ENCODE assay signal across 9 cellular contexts in genomic region chr1:100440075-100440809, GRCh38.
DNase-seq lines count a peak whose midpoint lies in the region; ATAC-seq and TF ChIP-seq lines count a peak whose summit lies in the region.
"Had no signal": no experiment of that assay in that cellular context is flagged by ENCODE, and none has a peak within 500 bp of the region (broad histone marks: within the 10 kb centered on the region; RNA-seq: fewer than 3 reads in every experiment).

No MANE protein-coding gene starts in this region.

- no peaks in the 10 kb centered on the region for H3K9me3 ChIP-seq in BE2C
- H3K9me3 ChIP-seq in KOPT-K1 (ENCODE audit: insufficient read depth, low read length, poor library complexity, severe bottlenecking): no peaks in the 10 kb centered on the region
- no peaks in the 10 kb centered on the region for H3K9me3 ChIP-seq in mucosa of descending colon
- no peaks in the 10 kb centered on the region for H3K9me3 ChIP-seq in upper lobe of right lung
- no peaks in the 10 kb centered on the region for H3K9me3 ChIP-seq in GM23248 (ENCODE audit: low read depth)

- no peak overlapping the region for H3K4me2 ChIP-seq in GM23248 (ENCODE audit: unreplicated experiment)

- H3K27ac ChIP-seq in KOPT-K1 (ENCODE audit: low read depth, low read length, poor library complexity, severe bottlenecking): peak overlapping the region; percentile 58
- peak overlapping the region; percentile 32 for H3K27ac ChIP-seq in upper lobe of right lung
- no peak overlapping the region for H3K27ac ChIP-seq in GM23248
- H3K27ac ChIP-seq: C4-2B had no signal

- no peaks in the 10 kb centered on the region for H4K20me1 ChIP-seq in GM23248 (ENCODE audit: insufficient read depth)

- no peaks in the 10 kb centered on the region for H3K79me2 ChIP-seq in GM23248 (ENCODE audit: insufficient read depth)

- ATAC-seq in mucosa of descending colon (peak; percentile 96), upper lobe of right lung (peak; percentile 83), GM19023 (IDR thresholded peaks at IDR 0.05; ENCODE audit: unreplicated experiment) (no peak)

- 72 to 75% methylated on average over 4 of the region's 4 CpGs for WGBS in GM23248 (ENCODE audit: low coverage in 1 of 2, low lambda C conversion rate in 2 of 2, missing lambda C conversion rate in 2 of 2), 2 experiments

- H2AFZ ChIP-seq in GM23248: no peak overlapping the region

- DNase-seq in BE2C (peak; percentile 27), activated T-cell treated with anti-CD3 and anti-CD28 coated beads for 1 hour (ENCODE audit: low read depth) (peak; percentile 53), mucosa of descending colon (peak; percentile 58 to 69 (median 60)), upper lobe of right lung (no peak), NCI-H524 treated with DMSO at 0.1 percent for 48 hours (lab: John Stamatoyannopoulos, UW) (no peak), GM23248 (no peak)

- no peaks in the 10 kb centered on the region for H3F3A ChIP-seq in GM23248 (ENCODE audit: insufficient read depth)

- H3K4me3 ChIP-seq in BE2C (ENCODE audit: low read depth, low read length): no peak overlapping the region
- no peak overlapping the region for H3K4me3 ChIP-seq in mucosa of descending colon
- H3K4me3 ChIP-seq in upper lobe of right lung: no peak overlapping the region
- H3K4me3 ChIP-seq in GM23248: no peak overlapping the region

- no peaks in the 10 kb centered on the region for H3K27me3 ChIP-seq in BE2C
- H3K27me3 ChIP-seq in upper lobe of right lung: no peaks in the 10 kb centered on the region
- no peaks in the 10 kb centered on the region for H3K27me3 ChIP-seq in GM23248 (replicated peaks; ENCODE audit: insufficient read depth)

- intact Hi-C loops in mucosa of descending colon (cut with DNase I, micrococcal nuclease): no loop called here
- intact Hi-C loops in upper lobe of right lung (cut with DNase I): no loop called here

- H3K9me2 ChIP-seq in GM23248 (ENCODE audit: insufficient read depth): no peaks in the 10 kb centered on the region

- H3K36me3 ChIP-seq in BE2C (peaks cover 6% of the 10 kb centered on the region), KOPT-K1 (ENCODE audit: insufficient read depth, low read length) (no peaks in the 10 kb centered on the region; the same call in 1 of the 2 replicates), mucosa of descending colon (ENCODE audit: low read depth) (no peaks in the 10 kb centered on the region), upper lobe of right lung (no peaks in the 10 kb centered on the region), GM23248 (ENCODE audit: low read depth) (no peaks in the 10 kb centered on the region)

- TF ChIP-seq CTCF in BE2C (IDR thresholded peaks at IDR 0.05; ENCODE audit: low read depth, low read length) (no peak), mucosa of descending colon (IDR thresholded peaks at IDR 0.05) (no peak), upper lobe of right lung (IDR thresholded peaks at IDR 0.05) (no peak)

- in situ Hi-C loops in GM23248 (cut with MboI): no loop called here

- H3K4me1 ChIP-seq in BE2C (peaks cover 16% of the 10 kb centered on the region), mucosa of descending colon (ENCODE audit: low read depth) (peaks cover 24% of the 10 kb centered on the region), upper lobe of right lung (peaks cover 25% of the 10 kb centered on the region), GM23248 (ENCODE audit: insufficient read depth) (no peaks in the 10 kb centered on the region)

- no peak overlapping the region for H3K9ac ChIP-seq in GM23248

Comparison
In these comparisons a context has a peak if more than half of its experiments do, and no peak if none do; other contexts are left out.
1. DNase-seq: peak in BE2C (single experiment), activated T-cell treated with anti-CD3 and anti-CD28 coated beads for 1 hour (single experiment) and mucosa of descending colon (3 of 3); none in upper lobe of right lung (single experiment), NCI-H524 treated with DMSO at 0.1 percent for 48 hours (single experiment) and GM23248 (single experiment).